In the genomic region with DNA sequence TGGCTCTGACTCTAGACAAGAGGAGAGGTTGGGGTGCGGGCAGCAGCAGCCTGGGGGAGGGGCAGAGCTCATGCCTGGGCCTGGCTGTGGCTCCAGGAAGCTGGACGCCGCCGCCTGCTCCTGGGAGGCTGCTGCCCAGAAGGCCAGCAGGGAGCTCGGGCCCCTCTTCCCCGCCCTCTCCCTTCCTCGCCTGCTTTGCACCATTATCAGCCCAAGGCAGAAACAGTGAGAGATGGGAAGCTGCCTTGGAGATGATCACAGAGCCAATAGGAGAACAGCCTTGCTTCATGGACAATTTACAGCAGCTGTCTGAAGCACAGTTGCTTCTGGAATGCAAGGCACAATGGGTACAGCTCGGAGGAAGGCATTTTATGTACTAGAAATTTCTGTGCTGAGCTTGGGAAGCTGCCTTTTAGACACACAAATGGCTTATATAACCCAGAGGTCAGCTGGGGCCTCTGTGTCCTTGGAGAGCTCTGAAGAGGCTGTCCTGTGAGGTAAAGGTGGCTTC, we compare ENCODE assay signal across 11 cellular contexts. TPM values are rescaled to one million over a fixed set of nuclear protein-coding genes. Genes with fewer than 3 reads are reported as not detected.
DNase-seq lines count a peak whose midpoint lies in the region; ATAC-seq and TF ChIP-seq lines count a peak whose summit lies in the region.
"Had no signal": no experiment of that assay in that cellular context is flagged by ENCODE, and none has a peak within 500 bp of the region (broad histone marks: within the 10 kb centered on the region; RNA-seq: fewer than 3 reads in every experiment).

No MANE protein-coding gene starts in this region.

- no peaks in the 10 kb centered on the region for H3F3A ChIP-seq in neural progenitor cell (ENCODE audit: low read depth)

- peaks cover 20% of the 10 kb centered on the region for H3K4me1 ChIP-seq in ACC112 (ENCODE audit: control insufficient read depth, insufficient read depth, low read length, unreplicated experiment)
- peaks cover 16% of the 10 kb centered on the region for H3K4me1 ChIP-seq in neural progenitor cell
- H3K4me1 ChIP-seq: HAP-1 had no signal

- peak overlapping the region; percentile 47 for H3K27ac Mint-ChIP-seq in neural progenitor cell
- H3K27ac Mint-ChIP-seq in progenitor cell of endocrine pancreas, result no peak overlapping the region

- H3K27me3 ChIP-seq in ACC112 (ENCODE audit: insufficient read depth, low read length), result no peaks in the 10 kb centered on the region
- H3K27me3 ChIP-seq in neural progenitor cell, result no peaks in the 10 kb centered on the region
- H3K27me3 ChIP-seq: BLaER1 had no signal

- no peaks in the 10 kb centered on the region for H3K9me3 ChIP-seq in neural progenitor cell (ENCODE audit: low read depth)
- H3K9me3 ChIP-seq: HAP-1 had no signal

- H3K27me3 Mint-ChIP-seq in neural progenitor cell (ENCODE audit: insufficient read depth, low read depth) (peaks cover 8% of the 10 kb centered on the region), progenitor cell of endocrine pancreas (peaks cover 6% of the 10 kb centered on the region)

- H4K20me1 ChIP-seq in neural progenitor cell (ENCODE audit: low read depth), result no peaks in the 10 kb centered on the region
- H4K20me1 ChIP-seq: BLaER1 had no signal

- H3K9me3 Mint-ChIP-seq in neural progenitor cell (peaks cover 6% of the 10 kb centered on the region), progenitor cell of endocrine pancreas (ENCODE audit: low read depth) (peaks cover 8% of the 10 kb centered on the region)

- peak; percentile 36 for DNase-seq in foreskin melanocyte
- peak; percentile 68 for DNase-seq in neural progenitor cell (ENCODE audit: low spot score)
- no peak for DNase-seq in GM19238 (ENCODE audit: insufficient read length, low spot score)
- no peak for DNase-seq in progenitor cell of endocrine pancreas (ENCODE audit: low spot score, unreplicated experiment)
- DNase-seq in activated CD8-positive, alpha-beta memory T cell treated with anti-CD3 and anti-CD28 coated beads, Interleukin-2, amount 50 U/mL, for 48 hours, result no peak
- no peak for DNase-seq in UCSD-AML1 (lab: John Stamatoyannopoulos, UW; ENCODE audit: unreplicated experiment)
- DNase-seq: activated naive CD4-positive, alpha-beta T cell treated with Interleukin-2 at 50 U/mL for 16 hours had no signal

- H3K4me2 ChIP-seq in neural progenitor cell, result peak overlapping the region; percentile 39
- H3K4me2 ChIP-seq: BLaER1 had no signal

- H3K4me3 ChIP-seq in ACC112 (ENCODE audit: low read depth, low read length) (no peak overlapping the region), neural progenitor cell (no peak overlapping the region)
- H3K4me3 ChIP-seq: BLaER1, HAP-1 had no signal

- H2AFZ ChIP-seq in ACC112 (ENCODE audit: low read length, unreplicated experiment) (peak overlapping the region; percentile 85), neural progenitor cell (replicated peaks) (peak overlapping the region; percentile 43)

- TF ChIP-seq CTCF in neural progenitor cell (IDR thresholded peaks at IDR 0.05) (no peak), progenitor cell of endocrine pancreas (IDR thresholded peaks at IDR 0.05; ENCODE audit: unreplicated experiment) (no peak)

- H3K79me2 ChIP-seq in ACC112 (ENCODE audit: control insufficient read depth, insufficient read depth, low read length, unreplicated experiment), result no peaks in the 10 kb centered on the region
- no peaks in the 10 kb centered on the region for H3K79me2 ChIP-seq in neural progenitor cell (ENCODE audit: low read depth)

- H3K9ac ChIP-seq in neural progenitor cell, result no peak overlapping the region
- H3K9ac ChIP-seq: BLaER1 had no signal

- H3K4me1 Mint-ChIP-seq in neural progenitor cell (peaks cover 21% of the 10 kb centered on the region), progenitor cell of endocrine pancreas (ENCODE audit: low read depth) (peaks cover 11% of the 10 kb centered on the region)

- H3K36me3 Mint-ChIP-seq in neural progenitor cell (no peaks in the 10 kb centered on the region), progenitor cell of endocrine pancreas (ENCODE audit: insufficient read depth) (no peaks in the 10 kb centered on the region)

- ATAC-seq in SK-N-SH treated with all-trans-retinoic acid at 6 μM for 48 hours, result peak; percentile 82

- H3K36me3 ChIP-seq in ACC112 (ENCODE audit: insufficient read depth, low read length) (no peaks in the 10 kb centered on the region), neural progenitor cell (no peaks in the 10 kb centered on the region)
- H3K36me3 ChIP-seq: BLaER1, HAP-1 had no signal

- H3K4me3 Mint-ChIP-seq in neural progenitor cell (peak overlapping the region; percentile 28), progenitor cell of endocrine pancreas (ENCODE audit: low read depth) (no peak overlapping the region)

- H3K27ac ChIP-seq in ACC112 (ENCODE audit: low read depth, low read length), result no peak overlapping the region
- H3K27ac ChIP-seq in neural progenitor cell, result no peak overlapping the region
- H3K27ac ChIP-seq: BLaER1 had no signal

TF ChIP-seq in SK-N-SH treated with all-trans-retinoic acid at 6 μM for 48 hours, 23 proteins besides CTCF, POLR2A, EP300 and RAD21:
- no peak for TF ChIP-seq PPARA (CRISPR knock-in tag; IDR thresholded peaks at IDR 0.05; ENCODE audit: borderline replicate concordance)
- TF ChIP-seq BACH2 (CRISPR knock-in tag; IDR thresholded peaks at IDR 0.05; ENCODE audit: borderline replicate concordance), result no peak
- TF ChIP-seq ZNF8 (CRISPR knock-in tag; IDR thresholded peaks at IDR 0.05), result no peak
- no peak for TF ChIP-seq ZFP3 (CRISPR knock-in tag; IDR thresholded peaks at IDR 0.05)
- TF ChIP-seq SNAI2 (CRISPR knock-in tag; IDR thresholded peaks at IDR 0.05), result no peak
- TF ChIP-seq CSDC2 (CRISPR knock-in tag; IDR thresholded peaks at IDR 0.05), result no peak
- TF ChIP-seq ISL1 (CRISPR knock-in tag; IDR thresholded peaks at IDR 0.05), result no peak
- TF ChIP-seq, protein P1, sequence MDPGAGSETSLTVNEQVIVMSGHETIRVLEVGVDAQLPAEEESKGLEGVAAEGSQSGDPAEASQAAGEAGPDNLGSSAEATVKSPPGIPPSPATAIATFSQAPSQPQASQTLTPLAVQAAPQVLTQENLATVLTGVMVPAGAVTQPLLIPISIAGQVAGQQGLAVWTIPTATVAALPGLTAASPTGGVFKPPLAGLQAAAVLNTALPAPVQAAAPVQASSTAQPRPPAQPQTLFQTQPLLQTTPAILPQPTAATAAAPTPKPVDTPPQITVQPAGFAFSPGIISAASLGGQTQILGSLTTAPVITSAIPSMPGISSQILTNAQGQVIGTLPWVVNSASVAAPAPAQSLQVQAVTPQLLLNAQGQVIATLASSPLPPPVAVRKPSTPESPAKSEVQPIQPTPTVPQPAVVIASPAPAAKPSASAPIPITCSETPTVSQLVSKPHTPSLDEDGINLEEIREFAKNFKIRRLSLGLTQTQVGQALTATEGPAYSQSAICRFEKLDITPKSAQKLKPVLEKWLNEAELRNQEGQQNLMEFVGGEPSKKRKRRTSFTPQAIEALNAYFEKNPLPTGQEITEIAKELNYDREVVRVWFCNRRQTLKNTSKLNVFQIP (CRISPR knock-in tag; IDR thresholded peaks at IDR 0.05; ENCODE audit: borderline replicate concordance, low read depth), result no peak
- TF ChIP-seq, protein P2, sequence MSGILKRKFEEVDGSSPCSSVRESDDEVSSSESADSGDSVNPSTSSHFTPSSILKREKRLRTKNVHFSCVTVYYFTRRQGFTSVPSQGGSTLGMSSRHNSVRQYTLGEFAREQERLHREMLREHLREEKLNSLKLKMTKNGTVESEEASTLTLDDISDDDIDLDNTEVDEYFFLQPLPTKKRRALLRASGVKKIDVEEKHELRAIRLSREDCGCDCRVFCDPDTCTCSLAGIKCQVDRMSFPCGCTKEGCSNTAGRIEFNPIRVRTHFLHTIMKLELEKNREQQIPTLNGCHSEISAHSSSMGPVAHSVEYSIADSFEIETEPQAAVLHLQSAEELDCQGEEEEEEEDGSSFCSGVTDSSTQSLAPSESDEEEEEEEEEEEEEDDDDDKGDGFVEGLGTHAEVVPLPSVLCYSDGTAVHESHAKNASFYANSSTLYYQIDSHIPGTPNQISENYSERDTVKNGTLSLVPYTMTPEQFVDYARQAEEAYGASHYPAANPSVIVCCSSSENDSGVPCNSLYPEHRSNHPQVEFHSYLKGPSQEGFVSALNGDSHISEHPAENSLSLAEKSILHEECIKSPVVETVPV (CRISPR knock-in tag; IDR thresholded peaks at IDR 0.05), result no peak
- TF ChIP-seq PATZ1 (CRISPR knock-in tag; IDR thresholded peaks at IDR 0.05; ENCODE audit: borderline replicate concordance), result no peak
- no peak for TF ChIP-seq ZFP30 (CRISPR knock-in tag; IDR thresholded peaks at IDR 0.05)
- TF ChIP-seq ZNF70 (CRISPR knock-in tag; IDR thresholded peaks at IDR 0.05), result no peak
TF ChIP-seq in SK-N-SH treated with all-trans-retinoic acid at 6 μM for 48 hours: peak in this region for 0.

RNA-seq across cellular contexts. Expression of gene AFF3, which starts 55.3 kb away (rescaled TPM):
- total RNA-seq in neural progenitor cell (ENCODE audit: low replicate concordance) (0.26 and 0.56 TPM in 2 replicates), progenitor cell of endocrine pancreas (7.3 and 7.5 TPM in 2 replicates)

Comparison
In these comparisons a context has a peak if more than half of its experiments do, and no peak if none do; other contexts are left out.
1. DNase-seq: peak in foreskin melanocyte (single experiment) and neural progenitor cell (single experiment); none in GM19238 (single experiment), progenitor cell of endocrine pancreas (single experiment), activated CD8-positive, alpha-beta memory T cell treated with anti-CD3 and anti-CD28 coated beads, Interleukin-2, amount 50 U/mL, for 48 hours (single experiment) and UCSD-AML1 (single experiment).